1 cellular context compared by ENCODE assay signal in genomic region chr4:171007618-171008390, GRCh38.
TF ChIP-seq lines count a peak whose summit lies in the region.

No MANE protein-coding gene starts in this region.

TF ChIP-seq in WTC11, 78 proteins besides CTCF, POLR2A, EP300 and RAD21 (continued from another document):
- TF ChIP-seq AR (CRISPR knock-in tag; IDR thresholded peaks at IDR 0.05) = no peak
- no peak for TF ChIP-seq GTF2I (CRISPR knock-in tag; conservative IDR thresholded peaks at IDR 0.05)
- TF ChIP-seq ATF1 (CRISPR knock-in tag; IDR thresholded peaks at IDR 0.05) = no peak
- TF ChIP-seq USF1 (CRISPR knock-in tag; IDR thresholded peaks at IDR 0.05) = no peak
- TF ChIP-seq ETV6 (CRISPR knock-in tag; IDR thresholded peaks at IDR 0.05) = no peak
